ENCODE assay signal across 10 cellular contexts in the genomic region with DNA sequence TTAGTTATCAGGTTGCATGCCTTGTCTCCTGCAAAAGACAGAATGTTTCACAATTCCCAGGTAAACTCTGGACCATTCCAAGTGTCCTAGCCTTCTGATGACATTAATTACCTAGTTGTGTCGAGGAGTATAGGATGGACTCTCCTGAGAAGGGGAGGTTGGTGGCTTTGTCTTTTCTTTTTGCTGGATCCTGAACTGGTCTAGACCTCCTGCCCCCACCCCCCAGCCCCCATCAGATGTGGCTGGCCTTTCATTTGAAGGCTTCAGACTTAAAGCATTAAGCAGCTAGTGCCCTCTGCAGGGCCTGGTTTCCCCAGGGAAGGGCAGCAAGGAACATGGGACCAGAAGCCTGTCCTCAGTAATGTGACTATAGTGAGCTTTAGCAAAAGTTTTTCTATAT. TPM values are rescaled to one million over a fixed set of nuclear protein-coding genes. Genes with fewer than 3 reads are reported as not detected.
A peak's percentile ranks its signal among the peaks of the same experiment; 100 is the strongest.
DNase-seq lines count a peak whose midpoint lies in the region; ATAC-seq and TF ChIP-seq lines count a peak whose summit lies in the region.
"Had no signal": no experiment of that assay in that cellular context is flagged by ENCODE, and none has a peak within 500 bp of the region (broad histone marks: within the 10 kb centered on the region; RNA-seq: fewer than 3 reads in every experiment).

No MANE protein-coding gene starts in this region.

- no TSS peak for BruUV-seq in A673 (replicated peaks; lab: Mats Ljungman, UMichigan)

- no peak for ATAC-seq in GM21423 (IDR thresholded peaks at IDR 0.05; ENCODE audit: unreplicated experiment)

- DNase-seq in A673 (ENCODE audit: low spot score) (no peak), ascending aorta (ENCODE audit: low spot score in 2 of 2) (peak in 1 of 2 donors; percentile 71), midbrain (lab: John Stamatoyannopoulos, UW) (peak; percentile 9), middle frontal gyrus (ENCODE audit: extremely low spot score, low spot score) (no peak), DMS79 treated with DMSO at 0.1 percent for 48 hours (lab: John Stamatoyannopoulos, UW) (no peak), Ammon's horn (ENCODE audit: low spot score) (no peak)
- DNase-seq: activated B cell treated with CpG ODN at 0.5 μM for 24 hours, NCI-H510A had no signal

- peaks cover 9% of the 10 kb centered on the region for H3K36me3 ChIP-seq in A673 (ENCODE audit: insufficient read depth, low read length, poor library complexity, severe bottlenecking)
- peaks cover 0 to 65% of the 10 kb centered on the region in 2 experiments; a peak in 2 of 3 replicates for H3K36me3 ChIP-seq in HEK293 (ENCODE audit: control insufficient read depth in 2 of 2, insufficient read depth in 1 of 2, low read length in 2 of 2)
- H3K36me3 ChIP-seq in ascending aorta, result peaks cover 45 to 57% of the 10 kb centered on the region in 2 donors

- H3K4me3 ChIP-seq in A673 (ENCODE audit: low read depth, low read length, poor library complexity, severe bottlenecking) (no peak overlapping the region), HEK293 (ENCODE audit: low read depth, low read length) (no peak overlapping the region), ascending aorta (no peak overlapping the region)

- CTCF ChIA-PET in A673 (lab: Charles Lee) (interaction anchor here (0.7 kb wide), 1 partner anchor 230 kb away, joined by 3 read pairs; no protein-coding TSS in a partner anchor), HEK293 (lab: Yijun Ruan, JAX) (interaction anchor here (0.6 to 4.4 kb wide), 17 partner anchors 11 to 318 kb away, joined by 3 to 20 read pairs (median 4); partner anchors contain the start of genes ABCG4 and CBL)

- H3K27ac ChIP-seq in A673 (ENCODE audit: low read depth, low read length, poor library complexity, severe bottlenecking) (no peak overlapping the region), HEK293 (ENCODE audit: extremely low read depth, low read depth, low read length) (no peak overlapping the region), ascending aorta (peak overlapping the region; percentile 98 to 99)

- H3K4me1 ChIP-seq in A673 (ENCODE audit: insufficient read depth, low read length, poor library complexity, severe bottlenecking) (no peaks in the 10 kb centered on the region), HEK293 (ENCODE audit: control insufficient read depth, insufficient read depth, low read length) (no peaks in the 10 kb centered on the region), ascending aorta (peaks cover 11 to 47% of the 10 kb centered on the region in 2 donors)

- H3K9me3 ChIP-seq in A673 (ENCODE audit: low read depth, low read length, poor library complexity, severe bottlenecking) (no peaks in the 10 kb centered on the region), HEK293 (ENCODE audit: control insufficient read depth, insufficient read depth, low read depth, low read length) (no peaks in the 10 kb centered on the region), ascending aorta (no peaks in the 10 kb centered on the region)

- 0 out of 2 replicates have a peak, but pooled peaks have one; percentile 12 for TF ChIP-seq CTCF in A673 (conservative IDR thresholded peaks at IDR 0.05; ENCODE audit: low read depth, low read length)
- TF ChIP-seq CTCF in HEK293 (tag by site-specific recombination; IDR thresholded peaks at IDR 0.05), result no peak
- TF ChIP-seq CTCF in ascending aorta (IDR thresholded peaks at IDR 0.05), result peak in 2 of 3 experiments; percentile 20 to 44

- intact Hi-C loops in A673 (cut with micrococcal nuclease; ENCODE audit: unreplicated experiment), result no loop called here
- intact Hi-C loops in ascending aorta (cut with DNase I), result loop anchor here (2.0 to 5.0 kb wide), 2 partner anchors 100 to 138 kb away; partner anchors contain the start of genes CBL and NLRX1

- POLR2A ChIA-PET in A673 (lab: Charles Lee; ENCODE audit: low non-redundant PET), result no interaction called here
- POLR2A ChIA-PET in HEK293 (lab: Yijun Ruan, JAX), result interaction anchor here (0.6 to 4.8 kb wide), 5 partner anchors 10 to 215 kb away, joined by 3 to 35 read pairs (median 3); partner anchors contain the start of gene MCAM

- no peaks in the 10 kb centered on the region for H3K27me3 ChIP-seq in A673 (replicated peaks; ENCODE audit: insufficient read depth, low read depth, low read length, poor library complexity)
- no peaks in the 10 kb centered on the region for H3K27me3 ChIP-seq in ascending aorta

TF ChIP-seq in HEK293, 187 proteins besides CTCF, POLR2A, EP300 and RAD21:
- TF ChIP-seq PRDM10 (tag by site-specific recombination; IDR thresholded peaks at IDR 0.05) (peak; percentile 96), ZEB2 (tag by site-specific recombination; IDR thresholded peaks at IDR 0.05) (no peak)

RNA-seq across cellular contexts. Expression of gene MCAM, which starts 9.7 kb away (rescaled TPM):
- total RNA-seq in A673 (2021), result 14.4 and 20.0 TPM in 2 replicates
- total RNA-seq in ascending aorta, result 2,975 TPM

RNA-seq across cellular contexts. Expression of gene RNF26, which starts 27.1 kb away (rescaled TPM):
- total RNA-seq in A673 (2021) (81.3 and 89.3 TPM in 2 replicates), ascending aorta (16.8 TPM)

RNA-seq across cellular contexts. Expression of gene C1QTNF5, which starts 33.5 kb away (rescaled TPM):
- total RNA-seq in A673 (2021), result 0.31 TPM in 1 of 2 replicates, not detected in the other
- 95.8 TPM for total RNA-seq in ascending aorta
- total RNA-seq: activated B cell treated with CpG ODN at 0.5 μM for 24 hours had no signal

RNA-seq across cellular contexts. Expression of gene MFRP, which starts 39.3 kb away (rescaled TPM):
- total RNA-seq in A673 (2021) (not detected in 2 replicates), ascending aorta (not detected)
- total RNA-seq: activated B cell treated with CpG ODN at 0.5 μM for 24 hours had no signal

Comparison
In these comparisons a context has a peak if more than half of its experiments do, and no peak if none do; other contexts are left out.
1. H3K27ac ChIP-seq: peak in ascending aorta (2 of 2); none in A673 (single experiment) and HEK293 (single experiment).
2. RNA of gene MCAM, which starts 9.7 kb away (total RNA-seq): 2,975 TPM in ascending aorta (single experiment); 14.4 to 20.0 TPM in A673; every median in the first group is over 100 times any median in the second.
3. RNA of gene C1QTNF5, which starts 33.5 kb away (total RNA-seq): 95.8 TPM in ascending aorta (single experiment); 0.31 TPM in A673; every median in the first group is over 10 times any median in the second.